ENCODE assay signal across 2 cellular contexts in genomic region chr19:48070177-48070769, GRCh38. TPM values are rescaled to one million over a fixed set of nuclear protein-coding genes. Genes with fewer than 3 reads are reported as not detected.
"Had no signal": no experiment of that assay in that cellular context is flagged by ENCODE, and none has a peak within 500 bp of the region (broad histone marks: within the 10 kb centered on the region; RNA-seq: fewer than 3 reads in every experiment).

No MANE protein-coding gene starts in this region.

RNA-seq across cellular contexts. Expression of gene CABP5, which starts 26.4 kb away (rescaled TPM):
- total RNA-seq: G401, GM12878 had no signal
- polyA plus RNA-seq: GM12878 had no signal
